Comparison of ENCODE assay signal across 12 cellular contexts in the genomic region with DNA sequence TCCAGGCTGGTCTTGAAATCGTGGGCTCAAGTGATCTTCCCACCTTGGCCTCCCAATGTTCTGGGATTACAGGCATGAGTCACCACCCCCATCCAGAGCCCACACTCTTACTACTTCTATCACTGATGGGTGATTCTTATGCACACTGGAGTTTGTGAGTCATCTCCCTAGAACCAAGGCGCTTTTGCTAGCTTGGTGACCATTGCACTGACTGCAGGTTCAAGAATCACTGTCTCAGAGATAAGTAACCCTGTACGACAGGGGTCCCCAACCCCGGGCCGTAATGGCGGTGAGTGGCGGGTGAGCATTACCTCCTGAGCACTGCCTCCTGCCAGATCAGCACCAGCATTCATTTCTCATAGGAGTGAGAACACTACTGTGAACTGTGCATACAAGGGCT.
A peak's percentile ranks its signal among the peaks of the same experiment; 100 is the strongest.
DNase-seq lines count a peak whose midpoint lies in the region; ATAC-seq and TF ChIP-seq lines count a peak whose summit lies in the region.
"Had no signal": no experiment of that assay in that cellular context is flagged by ENCODE, and none has a peak within 500 bp of the region (broad histone marks: within the 10 kb centered on the region; RNA-seq: fewer than 3 reads in every experiment).

No MANE protein-coding gene starts in this region.

- no peaks in the 10 kb centered on the region for H3K36me3 ChIP-seq in fibroblast of lung (ENCODE audit: control insufficient read depth, insufficient read depth, low read length)
- H3K36me3 ChIP-seq: esophagus muscularis mucosa, sigmoid colon had no signal

- H3K36me3 Mint-ChIP-seq in natural killer cell treated with Interleukin-12 subunit alpha and Interleukin-12 subunit beta and Interleukin-15 and Interleukin-18, amount 100 ng/mL, for 72 hours, result no peaks in the 10 kb centered on the region
- no peaks in the 10 kb centered on the region for H3K36me3 Mint-ChIP-seq in natural killer cell
- H3K36me3 Mint-ChIP-seq in activated CD4-positive, alpha-beta memory T cell treated with anti-CD3 and anti-CD28 coated beads, Interleukin-2, amount 10 ng/mL, durations not matched to agents 7 days and 5 days (ENCODE audit: low read depth), result peaks cover 12% of the 10 kb centered on the region

- no peak overlapping the region for H3K4me3 Mint-ChIP-seq in natural killer cell treated with Interleukin-12 subunit alpha and Interleukin-12 subunit beta and Interleukin-15 and Interleukin-18, amount 100 ng/mL, for 72 hours
- H3K4me3 Mint-ChIP-seq in natural killer cell, result no peak overlapping the region
- H3K4me3 Mint-ChIP-seq in activated CD4-positive, alpha-beta memory T cell treated with anti-CD3 and anti-CD28 coated beads, Interleukin-2, amount 10 ng/mL, durations not matched to agents 7 days and 5 days, result no peak overlapping the region
- H3K4me3 Mint-ChIP-seq: B cell had no signal

- peaks cover 7 to 24% of the 10 kb centered on the region in 2 donors for H3K27me3 Mint-ChIP-seq in natural killer cell treated with Interleukin-12 subunit alpha and Interleukin-12 subunit beta and Interleukin-15 and Interleukin-18, amount 100 ng/mL, for 72 hours
- H3K27me3 Mint-ChIP-seq in natural killer cell (ENCODE audit: low read depth in 2 of 2), result no peaks in the 10 kb centered on the region
- peaks cover 10% of the 10 kb centered on the region for H3K27me3 Mint-ChIP-seq in activated CD4-positive, alpha-beta memory T cell treated with anti-CD3 and anti-CD28 coated beads, Interleukin-2, amount 10 ng/mL, durations not matched to agents 7 days and 5 days

- H3K4me3 ChIP-seq in fibroblast of lung (replicated peaks in 1 of 4; ENCODE audit: control extremely low read depth in 1 of 4, insufficient read depth in 1 of 4, low read depth in 3 of 4, low read length in 4 of 4), result no peak overlapping the region
- H3K4me3 ChIP-seq: esophagus muscularis mucosa, sigmoid colon had no signal

- no peak overlapping the region for H3K9ac ChIP-seq in fibroblast of lung (ENCODE audit: insufficient read depth, low read length)

- H3K9me3 ChIP-seq in fibroblast of lung (ENCODE audit: control insufficient read depth, insufficient read depth, low read depth, low read length), result no peaks in the 10 kb centered on the region
- H3K9me3 ChIP-seq: esophagus muscularis mucosa, sigmoid colon had no signal

- H3K4me1 Mint-ChIP-seq in natural killer cell treated with Interleukin-12 subunit alpha and Interleukin-12 subunit beta and Interleukin-15 and Interleukin-18, amount 100 ng/mL, for 72 hours (ENCODE audit: low read depth in 2 of 2), result peaks cover 20 to 35% of the 10 kb centered on the region in 2 donors
- H3K4me1 Mint-ChIP-seq in natural killer cell, result peaks cover 21 to 23% of the 10 kb centered on the region in 2 donors
- peaks cover 97% of the 10 kb centered on the region for H3K4me1 Mint-ChIP-seq in activated CD4-positive, alpha-beta memory T cell treated with anti-CD3 and anti-CD28 coated beads, Interleukin-2, amount 10 ng/mL, durations not matched to agents 7 days and 5 days

- H3K9me3 Mint-ChIP-seq in natural killer cell treated with Interleukin-12 subunit alpha and Interleukin-12 subunit beta and Interleukin-15 and Interleukin-18, amount 100 ng/mL, for 72 hours, result no peaks in the 10 kb centered on the region
- no peaks in the 10 kb centered on the region for H3K9me3 Mint-ChIP-seq in natural killer cell
- no peaks in the 10 kb centered on the region for H3K9me3 Mint-ChIP-seq in activated CD4-positive, alpha-beta memory T cell treated with anti-CD3 and anti-CD28 coated beads, Interleukin-2, amount 10 ng/mL, durations not matched to agents 7 days and 5 days

- no peaks in the 10 kb centered on the region for H3K27me3 ChIP-seq in fibroblast of lung (ENCODE audit: control insufficient read depth, insufficient read depth, low read length)
- H3K27me3 ChIP-seq: esophagus muscularis mucosa, sigmoid colon had no signal

- H2AFZ ChIP-seq in fibroblast of lung (ENCODE audit: low read length), result no peak overlapping the region

- no peaks in the 10 kb centered on the region for H3K4me1 ChIP-seq in fibroblast of lung (ENCODE audit: control insufficient read depth, extremely low read depth, insufficient read depth, low read length)
- H3K4me1 ChIP-seq: esophagus muscularis mucosa, sigmoid colon had no signal

- intact Hi-C loops in natural killer cell (cut with micrococcal nuclease), result no loop called here

- H3K79me2 ChIP-seq in fibroblast of lung (ENCODE audit: control insufficient read depth, insufficient read depth, low read length), result no peaks in the 10 kb centered on the region

- CTCF ChIA-PET in activated CD4-positive, alpha-beta memory T cell treated with anti-CD3 and anti-CD28 coated beads, Interleukin-2, amount 10 ng/mL, durations not matched to agents 7 days and 5 days (lab: Charles Lee), result no interaction called here

- no peak overlapping the region for H3K27ac ChIP-seq in fibroblast of lung (ENCODE audit: insufficient read depth, low read length)
- H3K27ac ChIP-seq: esophagus muscularis mucosa, sigmoid colon had no signal

- TF ChIP-seq CTCF in natural killer cell (IDR thresholded peaks at IDR 0.05) (no peak), fibroblast of lung (conservative IDR thresholded peaks at IDR 0.05 in 1 of 2, IDR thresholded peaks at IDR 0.05 in 1 of 2; ENCODE audit: low read depth in 1 of 2, low read length in 2 of 2) (no peak)

- H3K4me2 ChIP-seq in fibroblast of lung (ENCODE audit: extremely low read depth, insufficient read depth, low read length), result no peak overlapping the region

- DNase-seq in natural killer cell treated with Interleukin-12 subunit alpha and Interleukin-12 subunit beta and Interleukin-15 and Interleukin-18, amount 100 ng/mL, for 72 hours (ENCODE audit: low spot score), result no peak
- DNase-seq in natural killer cell (no peak), fibroblast of lung (ENCODE audit: low read depth in 2 of 2) (peak; percentile 46 to 83), stromal cell of bone marrow (ENCODE audit: low read depth) (peak; percentile 14), T-helper 1 cell (no peak), dedifferentiated amniotic fluid mesenchymal stem cell (ENCODE audit: extremely low spot score) (no peak), NCI-H2107 treated with DMSO at 0.1 percent for 48 hours (lab: John Stamatoyannopoulos, UW; ENCODE audit: unreplicated experiment) (no peak)
- DNase-seq in activated CD4-positive, alpha-beta memory T cell treated with anti-CD3 and anti-CD28 coated beads, Interleukin-2, amount 10 ng/mL, durations not matched to agents 7 days and 5 days, result no peak
- DNase-seq: NCI-H446, sigmoid colon had no signal

- no peaks in the 10 kb centered on the region for H4K20me1 ChIP-seq in fibroblast of lung (ENCODE audit: control insufficient read depth, extremely low read depth, insufficient read depth, low read length)

- POLR2A ChIA-PET in activated CD4-positive, alpha-beta memory T cell treated with anti-CD3 and anti-CD28 coated beads, Interleukin-2, amount 10 ng/mL, durations not matched to agents 7 days and 5 days (lab: Charles Lee), result interaction anchor here (14.9 kb wide), 1 partner anchor 66 kb away, joined by 324 read pairs; no protein-coding TSS in a partner anchor

- ATAC-seq in natural killer cell treated with Interleukin-12 subunit alpha and Interleukin-12 subunit beta and Interleukin-15 and Interleukin-18, amount 100 ng/mL, for 72 hours, result peak; percentile 52 to 57
- no peak for ATAC-seq in natural killer cell

- H3K27ac Mint-ChIP-seq in natural killer cell treated with Interleukin-12 subunit alpha and Interleukin-12 subunit beta and Interleukin-15 and Interleukin-18, amount 100 ng/mL, for 72 hours, result no peak overlapping the region
- no peak overlapping the region for H3K27ac Mint-ChIP-seq in natural killer cell
- peak overlapping the region; percentile 18 for H3K27ac Mint-ChIP-seq in activated CD4-positive, alpha-beta memory T cell treated with anti-CD3 and anti-CD28 coated beads, Interleukin-2, amount 10 ng/mL, durations not matched to agents 7 days and 5 days
- H3K27ac Mint-ChIP-seq: B cell had no signal

Comparison
In these comparisons a context has a peak if more than half of its experiments do, and no peak if none do; other contexts are left out.
1. ATAC-seq: peak in natural killer cell treated with Interleukin-12 subunit alpha and Interleukin-12 subunit beta and Interleukin-15 and Interleukin-18, amount 100 ng/mL, for 72 hours (2 of 2); none in natural killer cell (0 of 3).
2. DNase-seq: peak in fibroblast of lung (2 of 2) and stromal cell of bone marrow (single experiment); none in natural killer cell treated with Interleukin-12 subunit alpha and Interleukin-12 subunit beta and Interleukin-15 and Interleukin-18, amount 100 ng/mL, for 72 hours (single experiment), natural killer cell (single experiment), activated CD4-positive, alpha-beta memory T cell treated with anti-CD3 and anti-CD28 coated beads, Interleukin-2, amount 10 ng/mL, durations not matched to agents 7 days and 5 days (single experiment), T-helper 1 cell (0 of 5), dedifferentiated amniotic fluid mesenchymal stem cell (single experiment) and NCI-H2107 treated with DMSO at 0.1 percent for 48 hours (single experiment).